8 cellular contexts compared by ENCODE assay signal in the genomic region with DNA sequence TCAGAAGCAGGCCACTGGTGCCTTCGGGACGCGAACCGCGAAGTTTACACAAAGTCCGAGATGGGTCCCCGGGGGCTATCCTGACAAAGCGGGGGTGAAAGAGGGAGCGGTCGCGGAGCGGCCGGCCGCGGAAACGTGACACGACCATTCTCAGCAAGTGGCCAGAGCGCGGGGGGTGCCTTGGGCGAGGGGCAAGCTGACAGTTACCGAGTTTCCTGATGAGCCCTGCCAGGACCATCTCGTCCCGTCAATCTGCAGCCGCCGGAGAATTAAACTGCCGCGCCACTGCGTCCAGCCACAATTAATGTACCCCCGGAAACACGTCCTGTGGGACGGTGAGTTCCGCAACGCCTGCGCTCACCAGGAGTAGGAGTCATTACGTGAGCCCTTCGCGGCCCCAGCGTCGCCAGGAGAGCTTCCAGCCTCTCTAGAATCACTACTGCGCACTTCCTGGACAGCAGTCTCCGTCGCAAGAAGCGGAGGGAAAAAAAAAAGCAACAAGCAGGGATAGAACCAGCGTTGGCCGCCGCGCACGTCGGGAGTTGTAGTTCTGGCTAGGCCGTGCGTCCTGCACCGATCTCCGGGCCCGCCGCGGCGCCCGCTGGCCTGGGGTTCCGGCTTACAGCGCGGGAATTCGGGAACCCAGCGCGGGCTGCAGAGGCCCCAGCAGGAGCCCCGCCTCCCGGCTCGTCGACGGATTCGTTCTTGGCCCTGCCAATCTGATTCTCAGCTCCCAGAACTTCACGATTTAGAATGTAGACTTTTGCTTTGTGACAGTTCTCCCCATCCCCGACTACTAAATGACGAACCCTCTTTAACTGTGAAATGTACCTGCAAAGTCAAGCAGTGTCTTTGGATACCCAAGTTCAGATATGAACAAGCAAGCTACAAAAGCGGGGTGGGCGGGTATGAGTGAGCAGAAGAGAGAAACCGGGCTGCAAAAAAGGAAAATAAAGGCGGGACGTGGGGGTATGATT. TPM values are rescaled to one million over a fixed set of nuclear protein-coding genes. Genes with fewer than 3 reads are reported as not detected.
DNase-seq lines count a peak whose midpoint lies in the region; ATAC-seq and TF ChIP-seq lines count a peak whose summit lies in the region.

TSS of gene RTTN (minus strand) at position 267 of the 977 bp plus-strand sequence. CDS start at position 238, 29 bp downstream.

- peak; percentile 34 for TF ChIP-seq EP300 in Ishikawa (IDR thresholded peaks at IDR 0.05; ENCODE audit: borderline replicate concordance)

- TF ChIP-seq RAD21 in Ishikawa (IDR thresholded peaks at IDR 0.05; ENCODE audit: low read depth): no peak

- TF ChIP-seq CTCF in PC-3 (conservative IDR thresholded peaks at IDR 0.05; ENCODE audit: low read depth, low read length): no peak

- peaks cover 8% of the 10 kb centered on the region; the same call in 1 of the 2 replicates for H3K4me1 ChIP-seq in PC-3 (ENCODE audit: insufficient read depth, low read length)

- H4K20me1 ChIP-seq in PC-3 (ENCODE audit: low read length): no peaks in the 10 kb centered on the region

- ATAC-seq in GM21576 (IDR thresholded peaks at IDR 0.05; ENCODE audit: unreplicated experiment): peak; percentile 95
- ATAC-seq in PC-3: peak; percentile 97

- CTCF ChIA-PET in PC-3 (lab: Charles Lee): no interaction called here

- DNase-seq in DMS 273 treated with DMSO at 0.1 percent for 48 hours (lab: John Stamatoyannopoulos, UW) (peak; percentile 87), PC-3 (peak; percentile 94), activated T-cell treated with anti-CD3 and anti-CD28 coated beads for 48 hours (ENCODE audit: low read depth) (peak; percentile 89), epithelial cell of prostate (ENCODE audit: low read depth, low spot score) (peak; percentile 73), mucosa of gallbladder (ENCODE audit: low spot score) (peak; percentile 95)
- DNase-seq in stimulated activated CD8-positive, alpha-beta memory T cell treated with anti-CD3 and anti-CD28 coated beads, Interleukin-4, amount 100 ng/mL, for 4 hours (ENCODE audit: low read depth in 2 of 2, low spot score in 1 of 2): peak; percentile 76 to 78

- POLR2A ChIA-PET in PC-3 (lab: Charles Lee; ENCODE audit: unreplicated experiment): interaction anchor here (0.6 to 0.7 kb wide), 2 partner anchors 168 to 191 kb away, joined by 3 read pairs; no protein-coding TSS in a partner anchor

- BruUV-seq in PC-3 (replicated peaks; lab: Mats Ljungman, UMichigan): TSS peak; percentile 50

- H3K9ac ChIP-seq in PC-3 (ENCODE audit: low read length): peak within 1 kb of the TSS; percentile 91

- peaks cover 29% of the 10 kb centered on the region for H3K79me2 ChIP-seq in PC-3 (ENCODE audit: low read length)

- H3K4me3 ChIP-seq in PC-3 (ENCODE audit: low read length): peak within 1 kb of the TSS; percentile 92

- peak within 1 kb of the TSS; percentile 98 for H2AFZ ChIP-seq in PC-3 (ENCODE audit: low read length)

- 0 out of 2 replicates have a peak, but pooled peaks cover 2% of the 10 kb centered on the region for H3K36me3 ChIP-seq in PC-3 (ENCODE audit: low read depth, low read length)

- no peaks in the 10 kb centered on the region for H3K9me3 ChIP-seq in PC-3 (ENCODE audit: low read length)

- H3K4me2 ChIP-seq in PC-3 (ENCODE audit: low read length): peak within 1 kb of the TSS; percentile 89

- H3K27me3 ChIP-seq in PC-3 (ENCODE audit: low read length): no peaks in the 10 kb centered on the region

- H3F3A ChIP-seq in PC-3 (ENCODE audit: low read length, unreplicated experiment): no peaks in the 10 kb centered on the region

- H3K9me2 ChIP-seq in PC-3 (replicated peaks; ENCODE audit: low read length): no peaks in the 10 kb centered on the region

- peak within 1 kb of the TSS; percentile 95 for H3K27ac ChIP-seq in PC-3 (ENCODE audit: low read length)
- peak within 1 kb of the TSS; percentile 92 for H3K27ac ChIP-seq in epithelial cell of prostate

- intact Hi-C loops in PC-3 (cut with micrococcal nuclease): loop anchor here (1.0 to 2.0 kb wide), 2 partner anchors 38 to 83 kb away; partner anchors contain the start of gene SOCS6

TF ChIP-seq in Ishikawa, 13 proteins besides CTCF, POLR2A, EP300 and RAD21:
- TF ChIP-seq FOXM1 (IDR thresholded peaks at IDR 0.05; ENCODE audit: borderline replicate concordance, low read depth) (peak; percentile 63; the same call in 1 of the 2 replicates), ZBTB7A (IDR thresholded peaks at IDR 0.05; ENCODE audit: low read depth) (no peak), TAF1 (IDR thresholded peaks at IDR 0.05; ENCODE audit: low read depth) (peak; percentile 88), CEBPB (IDR thresholded peaks at IDR 0.05) (no peak; the same call in 1 of the 2 replicates), TCF12 (IDR thresholded peaks at IDR 0.05; ENCODE audit: low read depth) (peak; percentile 80), EGR1 (IDR thresholded peaks at IDR 0.05) (peak; percentile 70), NFIC (IDR thresholded peaks at IDR 0.05) (peak; percentile 55; the same call in 1 of the 2 replicates), CREB1 (IDR thresholded peaks at IDR 0.05; ENCODE audit: low read depth) (peak; percentile 72), MAX (IDR thresholded peaks at IDR 0.05) (peak; percentile 78), YY1 (IDR thresholded peaks at IDR 0.05; ENCODE audit: low read depth) (peak; percentile 75), TEAD4 (IDR thresholded peaks at IDR 0.05) (peak; percentile 64)
- TF ChIP-seq, protein P1, sequence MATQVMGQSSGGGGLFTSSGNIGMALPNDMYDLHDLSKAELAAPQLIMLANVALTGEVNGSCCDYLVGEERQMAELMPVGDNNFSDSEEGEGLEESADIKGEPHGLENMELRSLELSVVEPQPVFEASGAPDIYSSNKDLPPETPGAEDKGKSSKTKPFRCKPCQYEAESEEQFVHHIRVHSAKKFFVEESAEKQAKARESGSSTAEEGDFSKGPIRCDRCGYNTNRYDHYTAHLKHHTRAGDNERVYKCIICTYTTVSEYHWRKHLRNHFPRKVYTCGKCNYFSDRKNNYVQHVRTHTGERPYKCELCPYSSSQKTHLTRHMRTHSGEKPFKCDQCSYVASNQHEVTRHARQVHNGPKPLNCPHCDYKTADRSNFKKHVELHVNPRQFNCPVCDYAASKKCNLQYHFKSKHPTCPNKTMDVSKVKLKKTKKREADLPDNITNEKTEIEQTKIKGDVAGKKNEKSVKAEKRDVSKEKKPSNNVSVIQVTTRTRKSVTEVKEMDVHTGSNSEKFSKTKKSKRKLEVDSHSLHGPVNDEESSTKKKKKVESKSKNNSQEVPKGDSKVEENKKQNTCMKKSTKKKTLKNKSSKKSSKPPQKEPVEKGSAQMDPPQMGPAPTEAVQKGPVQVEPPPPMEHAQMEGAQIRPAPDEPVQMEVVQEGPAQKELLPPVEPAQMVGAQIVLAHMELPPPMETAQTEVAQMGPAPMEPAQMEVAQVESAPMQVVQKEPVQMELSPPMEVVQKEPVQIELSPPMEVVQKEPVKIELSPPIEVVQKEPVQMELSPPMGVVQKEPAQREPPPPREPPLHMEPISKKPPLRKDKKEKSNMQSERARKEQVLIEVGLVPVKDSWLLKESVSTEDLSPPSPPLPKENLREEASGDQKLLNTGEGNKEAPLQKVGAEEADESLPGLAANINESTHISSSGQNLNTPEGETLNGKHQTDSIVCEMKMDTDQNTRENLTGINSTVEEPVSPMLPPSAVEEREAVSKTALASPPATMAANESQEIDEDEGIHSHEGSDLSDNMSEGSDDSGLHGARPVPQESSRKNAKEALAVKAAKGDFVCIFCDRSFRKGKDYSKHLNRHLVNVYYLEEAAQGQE (IDR thresholded peaks at IDR 0.05; ENCODE audit: low read depth): no peak
- TF ChIP-seq, protein P2, sequence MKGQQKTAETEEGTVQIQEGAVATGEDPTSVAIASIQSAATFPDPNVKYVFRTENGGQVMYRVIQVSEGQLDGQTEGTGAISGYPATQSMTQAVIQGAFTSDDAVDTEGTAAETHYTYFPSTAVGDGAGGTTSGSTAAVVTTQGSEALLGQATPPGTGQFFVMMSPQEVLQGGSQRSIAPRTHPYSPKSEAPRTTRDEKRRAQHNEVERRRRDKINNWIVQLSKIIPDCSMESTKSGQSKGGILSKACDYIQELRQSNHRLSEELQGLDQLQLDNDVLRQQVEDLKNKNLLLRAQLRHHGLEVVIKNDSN (IDR thresholded peaks at IDR 0.05): peak; percentile 49

RNA-seq across cellular contexts. Expression of gene RTTN, which starts in this region (rescaled TPM):
- total RNA-seq in PC-3 (2014; rRNA removed): 22.4 and 24.7 TPM in 2 replicates
- total RNA-seq in mucosa of gallbladder: 8.7 TPM

Comparison
In these comparisons a context has a peak if more than half of its experiments do, and no peak if none do; other contexts are left out.
1. Peak in every context shown above with its lines: DNase-seq, ATAC-seq, H3K4me3 ChIP-seq and H3K27ac ChIP-seq.